ENCODE assay signal across 1 cellular context in genomic region chr6:63635563-63636515, GRCh38.
TF ChIP-seq lines count a peak whose summit lies in the region.

TSS of gene PHF3 (plus strand) at chr6:63635802. CDS start at chr6:63646552, 10,750 bp downstream.

TF ChIP-seq in SK-N-SH, 30 proteins besides CTCF, POLR2A, EP300 and RAD21 (continued from another document):
- 0 out of 2 replicates have a peak, but pooled peaks have one; percentile 24 for TF ChIP-seq ZBTB33 (IDR thresholded peaks at IDR 0.05; ENCODE audit: borderline replicate concordance, low read depth)
- TF ChIP-seq REST (IDR thresholded peaks at IDR 0.05; ENCODE audit: low read depth, low read length): no peak
- no peak for TF ChIP-seq JUND (IDR thresholded peaks at IDR 0.05)
- TF ChIP-seq EZH2phosphoT487 (IDR thresholded peaks at IDR 0.05; ENCODE audit: borderline replicate concordance, low read depth): no peak
- no peak for TF ChIP-seq RCOR1 (IDR thresholded peaks at IDR 0.05; ENCODE audit: low read length)
TF ChIP-seq in SK-N-SH: peak in this region for 17.
